ENCODE assay signal across 32 cellular contexts in the genomic region with DNA sequence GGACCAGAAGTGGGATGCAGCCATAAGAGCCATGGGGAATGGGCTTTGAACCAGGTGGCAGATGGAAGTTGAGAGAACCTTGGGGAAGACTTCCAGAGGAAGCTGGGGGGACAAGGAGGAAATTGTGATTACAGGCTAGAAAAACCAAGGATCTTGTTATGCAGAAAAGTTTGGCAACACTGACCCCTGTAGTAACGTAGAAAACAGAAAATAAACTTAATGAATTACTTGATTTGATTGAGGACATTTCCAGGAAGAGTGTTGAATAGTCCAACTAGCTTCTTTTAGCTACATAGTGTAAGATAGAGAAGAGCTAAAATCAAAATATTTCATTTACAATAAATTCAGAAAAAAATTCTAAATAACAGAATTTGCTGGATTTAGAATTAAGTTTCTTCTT.
"Had no signal": no experiment of that assay in that cellular context is flagged by ENCODE, and none has a peak within 500 bp of the region (broad histone marks: within the 10 kb centered on the region; RNA-seq: fewer than 3 reads in every experiment).

No MANE protein-coding gene starts in this region.

- FAIRE-seq: RCC 7860 had no signal

- H3K27ac ChIP-seq: brain microvascular endothelial cell, cardiac muscle cell, SJCRH30, SK-N-MC, WERI-Rb-1 had no signal

- ATAC-seq: activated CD8-positive, alpha-beta memory T cell treated with anti-CD3 and anti-CD28 coated beads, Interleukin-2, amount 10 ng/mL, durations not matched to agents 7 days and 5 days; activated naive CD8-positive, alpha-beta T cell treated with anti-CD3 and anti-CD28 coated beads, Interleukin-2, amount 50 U/mL, for 24 hours; PC-3 had no signal

- H3K27me3 ChIP-seq: brain microvascular endothelial cell, cardiac muscle cell, SJCRH30 had no signal

- DNase-seq: activated CD4-positive, alpha-beta memory T cell treated with anti-CD3 and anti-CD28 coated beads, Interleukin-2, amount 10 ng/mL, durations not matched to agents 7 days and 5 days; activated CD4-positive, alpha-beta T cell treated with anti-CD3 and anti-CD28 coated beads for 1 hour; activated CD4-positive, alpha-beta T cell treated with anti-CD3 and anti-CD28 coated beads for 48 hours; activated CD4-positive, CD25-positive, alpha-beta regulatory T cell; activated CD8-positive, alpha-beta memory T cell treated with anti-CD3 and anti-CD28 coated beads for 24 hours; activated CD8-positive, alpha-beta memory T cell treated with anti-CD3 and anti-CD28 coated beads, Interleukin-2, amount 10 ng/mL, durations not matched to agents 7 days and 5 days; activated CD8-positive, alpha-beta memory T cell treated with anti-CD3 and anti-CD28 coated beads, Interleukin-2, amount 50 U/mL, for 48 hours; activated effector memory CD4-positive, alpha-beta T cell treated with Interleukin-2 at 50 U/mL for 16 hours; activated naive CD4-positive, alpha-beta T cell treated with anti-CD3 and anti-CD28 coated beads, Interleukin-2, amount 10 ng/mL, durations not matched to agents 7 days and 5 days; activated naive CD8-positive, alpha-beta T cell treated with anti-CD3 and anti-CD28 coated beads, Interleukin-2, amount 50 U/mL, for 24 hours; activated T-cell treated with anti-CD3 and anti-CD28 coated beads, Interleukin-2, amount 50 U/mL, for 48 hours; amniotic stem cell; aorta; brain microvascular endothelial cell; NCI-H1092 treated with DMSO at 0.1 percent for 48 hours; NCI-H146; NCI-H187; NCI-H2029 treated with DMSO at 0.1 percent for 48 hours; NCI-H2107; NCI-H2171; NCI-H510A; NCI-H526; NCI-H748 treated with DMSO at 0.1 percent for 48 hours; NK-92 treated with Interleukin-12 subunit alpha and Interleukin-12 subunit beta, amount 100 ng/mL, for 24 hours; PC-3; Right ventricle myocardium superior; SJCRH30; T1000; WERI-Rb-1 had no signal

- H3K36me3 ChIP-seq: brain microvascular endothelial cell, cardiac muscle cell, SJCRH30, WERI-Rb-1 had no signal

- H3K4me3 ChIP-seq: cardiac muscle cell, SJCRH30, SK-N-MC had no signal
